ENCODE assay signal across 8 cellular contexts in the genomic region with DNA sequence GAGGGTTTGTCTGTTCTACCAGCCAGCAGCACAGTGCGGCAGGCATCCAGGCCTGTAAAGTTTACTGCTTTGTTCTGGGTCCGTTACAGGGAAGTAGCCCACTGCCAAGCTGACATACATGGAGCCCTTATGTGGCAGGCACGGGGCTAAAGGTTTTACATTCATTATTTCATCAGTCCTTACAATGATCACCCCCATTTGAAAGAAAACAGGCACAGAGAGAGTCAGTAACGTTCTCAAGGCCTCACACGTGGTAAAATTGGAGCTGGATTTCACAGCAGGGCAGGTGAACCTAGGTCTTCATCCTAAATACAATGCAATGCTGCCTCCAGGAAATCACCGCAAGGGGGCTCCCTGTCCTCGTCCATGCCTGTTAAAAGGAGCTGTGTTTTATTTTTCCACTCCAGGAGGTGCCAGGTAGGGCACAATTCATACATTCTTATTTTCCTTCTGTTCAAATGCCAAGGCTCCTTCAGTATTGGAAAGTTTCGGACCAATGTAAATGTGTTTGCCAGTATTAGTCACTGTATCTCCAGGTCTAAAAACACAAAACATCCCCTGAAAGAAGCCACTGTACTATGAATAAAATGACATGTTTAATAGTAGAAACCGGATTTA.
DNase-seq lines count a peak whose midpoint lies in the region; ATAC-seq and TF ChIP-seq lines count a peak whose summit lies in the region.

No MANE protein-coding gene starts in this region.

- H2AFZ ChIP-seq in PC-9 = no peak overlapping the region

- no TSS peak for BruUV-seq in PC-9 (replicated peaks; lab: Mats Ljungman, UMichigan)

- no peak overlapping the region for H3K4me3 Mint-ChIP-seq in activated T-cell treated with anti-CD3 and anti-CD28 coated beads, Interleukin-2, amount 50 U/mL, for 4 hours

- intact Hi-C loops in PC-9 (cut with micrococcal nuclease; ENCODE audit: unreplicated experiment) = loop anchor here (1.0 to 10.0 kb wide), 6 partner anchors 227 to 595 kb away; no protein-coding TSS in a partner anchor

- no peaks in the 10 kb centered on the region for H3K36me3 ChIP-seq in PC-9 (ENCODE audit: low read depth)

- H3F3A ChIP-seq in PC-9 (ENCODE audit: insufficient read depth, low read depth) = no peaks in the 10 kb centered on the region

- no peaks in the 10 kb centered on the region for H3K9me3 Mint-ChIP-seq in activated T-cell treated with anti-CD3 and anti-CD28 coated beads, Interleukin-2, amount 50 U/mL, for 4 hours

- H3K9me2 ChIP-seq in PC-9 (ENCODE audit: insufficient read depth) = no peaks in the 10 kb centered on the region

- no peaks in the 10 kb centered on the region for H4K20me1 ChIP-seq in PC-9 (ENCODE audit: insufficient read depth)

- H3K4me1 Mint-ChIP-seq in activated T-cell treated with anti-CD3 and anti-CD28 coated beads, Interleukin-2, amount 50 U/mL, for 4 hours (ENCODE audit: low read depth) = no peaks in the 10 kb centered on the region

- TF ChIP-seq CTCF in PC-9 (conservative IDR thresholded peaks at IDR 0.05) = peak; percentile 80

- peaks cover 18% of the 10 kb centered on the region for H3K27me3 Mint-ChIP-seq in activated T-cell treated with anti-CD3 and anti-CD28 coated beads, Interleukin-2, amount 50 U/mL, for 4 hours (ENCODE audit: low read depth)

- no peaks in the 10 kb centered on the region for H3K36me3 Mint-ChIP-seq in activated T-cell treated with anti-CD3 and anti-CD28 coated beads, Interleukin-2, amount 50 U/mL, for 4 hours (ENCODE audit: insufficient read depth)

- H3K27me3 ChIP-seq in PC-9 (ENCODE audit: insufficient read depth, low read depth) = no peaks in the 10 kb centered on the region

- no peak overlapping the region for H3K4me2 ChIP-seq in PC-9

- CTCF ChIA-PET in PC-9 (lab: Charles Lee) = interaction anchor here (0.6 to 1.7 kb wide), 8 partner anchors 12 to 431 kb away, joined by 3 to 11 read pairs (median 3); no protein-coding TSS in a partner anchor

- POLR2A ChIA-PET in PC-9 (lab: Charles Lee; ENCODE audit: unreplicated experiment) = no interaction called here

- H3K4me3 ChIP-seq in PC-9 = no peak overlapping the region

- DNase-seq in activated T-cell treated with anti-CD3 and anti-CD28 coated beads for 48 hours (ENCODE audit: low read depth) (peak; percentile 15), PC-9 (peak; percentile 37 to 62), brain pericyte (ENCODE audit: low read depth, low spot score) (peak; percentile 4), islet precursor cell (peak; percentile 81), NCI-H524 treated with DMSO at 0.1 percent for 48 hours (lab: John Stamatoyannopoulos, UW) (no peak)
- DNase-seq in activated T-cell treated with anti-CD3 and anti-CD28 coated beads, Interleukin-2, amount 50 U/mL, for 4 hours = no peak
- DNase-seq in stimulated activated CD4-positive, alpha-beta T cell treated with anti-CD3 and anti-CD28 coated beads, Interleukin-4, amount 100 ng/mL, for 48 hours (ENCODE audit: low read depth in 2 of 2) = peak; percentile 16 to 45

- H3K27ac ChIP-seq in PC-9 = no peak overlapping the region

- H3K9me3 ChIP-seq in PC-9 (ENCODE audit: insufficient read depth, low read depth) = no peaks in the 10 kb centered on the region

- no peaks in the 10 kb centered on the region for H3K4me1 ChIP-seq in PC-9 (replicated peaks; ENCODE audit: insufficient read depth)

- no peak for ATAC-seq in activated T-cell treated with anti-CD3 and anti-CD28 coated beads, Interleukin-2, amount 50 U/mL, for 4 hours
- ATAC-seq in HG03469 (IDR thresholded peaks at IDR 0.05; ENCODE audit: unreplicated experiment) = peak; percentile 52

- no peaks in the 10 kb centered on the region for H3K79me2 ChIP-seq in PC-9 (ENCODE audit: low read depth)

Comparison
In these comparisons a context has a peak if more than half of its experiments do, and no peak if none do; other contexts are left out.
1. DNase-seq: peak in activated T-cell treated with anti-CD3 and anti-CD28 coated beads for 48 hours (single experiment), PC-9 (2 of 2), brain pericyte (single experiment), islet precursor cell (single experiment) and stimulated activated CD4-positive, alpha-beta T cell treated with anti-CD3 and anti-CD28 coated beads, Interleukin-4, amount 100 ng/mL, for 48 hours (2 of 2); none in activated T-cell treated with anti-CD3 and anti-CD28 coated beads, Interleukin-2, amount 50 U/mL, for 4 hours (single experiment) and NCI-H524 treated with DMSO at 0.1 percent for 48 hours (single experiment).